ENCODE assay signal across 13 cellular contexts in genomic region chr6:158377866-158378265, GRCh38.
DNase-seq lines count a peak whose midpoint lies in the region; ATAC-seq lines count a peak whose summit lies in the region.
"Had no signal": no experiment of that assay in that cellular context is flagged by ENCODE, and none has a peak within 500 bp of the region (broad histone marks: within the 10 kb centered on the region; RNA-seq: fewer than 3 reads in every experiment).

No MANE protein-coding gene starts in this region.

- DNase-seq in AG08396 (ENCODE audit: low spot score) (peak; percentile 71), NCI-H1105 treated with DMSO at 0.1 percent for 48 hours (lab: John Stamatoyannopoulos, UW) (peak; percentile 41), epithelial cell of prostate (ENCODE audit: low read depth, low spot score) (peak; percentile 68), myocyte (ENCODE audit: low read depth) (peak; percentile 97), SIG-M5 (lab: John Stamatoyannopoulos, UW) (no peak), NCI-H2081 treated with DMSO at 0.1 percent for 48 hours (lab: John Stamatoyannopoulos, UW) (no peak)
- DNase-seq: AML-193, right lobe of liver, WERI-Rb-1 had no signal

- ATAC-seq in HG03196 (IDR thresholded peaks at IDR 0.05; ENCODE audit: unreplicated experiment): no peak
- ATAC-seq in GM21576 (IDR thresholded peaks at IDR 0.05; ENCODE audit: unreplicated experiment): no peak
- ATAC-seq: activated T-helper 17 cell treated with anti-CD3 and anti-CD28 coated beads, Interleukin-2, amount 50 U/mL, for 72 hours; stimulated activated effector memory CD8-positive, alpha-beta T cell treated with anti-CD3 and anti-CD28 coated beads, Interleukin-12 subunit alpha, Interleukin-12 subunit beta, amount 100 ng/mL, for 72 hours had no signal

- H3K27ac ChIP-seq in epithelial cell of prostate: peak overlapping the region; percentile 71
- H3K27ac ChIP-seq: right lobe of liver, WERI-Rb-1 had no signal

Comparison
In these comparisons a context has a peak if more than half of its experiments do, and no peak if none do; other contexts are left out.
1. DNase-seq: peak in AG08396 (single experiment), NCI-H1105 treated with DMSO at 0.1 percent for 48 hours (single experiment), epithelial cell of prostate (single experiment) and myocyte (single experiment); none in SIG-M5 (single experiment) and NCI-H2081 treated with DMSO at 0.1 percent for 48 hours (single experiment).